Comparison of ENCODE assay signal across 1 cellular context in the genomic region with DNA sequence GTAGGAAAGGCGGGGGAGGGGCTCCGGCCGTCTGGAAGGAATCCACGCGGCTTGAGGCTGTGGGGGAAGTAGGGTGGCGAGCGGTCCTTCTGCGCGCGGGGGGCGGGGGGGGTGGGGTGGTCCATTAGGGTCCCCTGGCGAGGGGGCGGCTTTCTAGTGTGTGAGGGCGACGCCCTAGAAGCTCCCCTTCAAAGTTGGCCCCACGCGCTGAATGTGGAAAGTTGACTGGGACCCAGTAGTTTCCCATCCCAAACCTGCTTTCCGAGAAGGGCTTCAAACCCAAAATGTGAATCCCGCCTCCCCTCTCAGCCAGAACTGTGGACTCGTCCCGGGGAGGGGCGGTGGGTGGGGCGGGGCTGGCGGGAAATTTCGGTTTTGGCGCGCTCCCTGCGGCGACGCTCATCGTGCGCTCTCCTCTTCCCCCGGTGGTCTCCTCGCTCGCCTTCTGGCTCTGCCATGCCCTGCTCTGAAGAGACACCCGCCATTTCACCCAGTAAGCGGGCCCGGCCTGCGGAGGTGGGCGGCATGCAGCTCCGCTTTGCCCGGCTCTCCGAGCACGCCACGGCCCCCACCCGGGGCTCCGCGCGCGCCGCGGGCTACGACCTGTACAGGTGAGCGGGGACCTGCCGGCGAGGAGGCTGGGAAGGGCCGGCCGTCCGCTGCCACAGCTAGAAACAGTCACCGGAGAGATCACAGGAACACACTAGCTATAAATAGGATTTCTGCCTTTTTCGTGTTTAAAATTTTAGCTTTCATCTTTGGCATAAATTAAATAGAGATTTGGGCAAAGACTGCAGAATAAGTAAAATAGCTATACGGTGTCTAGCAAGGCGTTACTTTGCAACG.
TF ChIP-seq lines count a peak whose summit lies in the region.

No MANE protein-coding gene starts in this region.

TF ChIP-seq in GM12878, 131 proteins besides CTCF, POLR2A, EP300 and RAD21 (continued from another document and continues in another):
- TF ChIP-seq, protein P1, sequence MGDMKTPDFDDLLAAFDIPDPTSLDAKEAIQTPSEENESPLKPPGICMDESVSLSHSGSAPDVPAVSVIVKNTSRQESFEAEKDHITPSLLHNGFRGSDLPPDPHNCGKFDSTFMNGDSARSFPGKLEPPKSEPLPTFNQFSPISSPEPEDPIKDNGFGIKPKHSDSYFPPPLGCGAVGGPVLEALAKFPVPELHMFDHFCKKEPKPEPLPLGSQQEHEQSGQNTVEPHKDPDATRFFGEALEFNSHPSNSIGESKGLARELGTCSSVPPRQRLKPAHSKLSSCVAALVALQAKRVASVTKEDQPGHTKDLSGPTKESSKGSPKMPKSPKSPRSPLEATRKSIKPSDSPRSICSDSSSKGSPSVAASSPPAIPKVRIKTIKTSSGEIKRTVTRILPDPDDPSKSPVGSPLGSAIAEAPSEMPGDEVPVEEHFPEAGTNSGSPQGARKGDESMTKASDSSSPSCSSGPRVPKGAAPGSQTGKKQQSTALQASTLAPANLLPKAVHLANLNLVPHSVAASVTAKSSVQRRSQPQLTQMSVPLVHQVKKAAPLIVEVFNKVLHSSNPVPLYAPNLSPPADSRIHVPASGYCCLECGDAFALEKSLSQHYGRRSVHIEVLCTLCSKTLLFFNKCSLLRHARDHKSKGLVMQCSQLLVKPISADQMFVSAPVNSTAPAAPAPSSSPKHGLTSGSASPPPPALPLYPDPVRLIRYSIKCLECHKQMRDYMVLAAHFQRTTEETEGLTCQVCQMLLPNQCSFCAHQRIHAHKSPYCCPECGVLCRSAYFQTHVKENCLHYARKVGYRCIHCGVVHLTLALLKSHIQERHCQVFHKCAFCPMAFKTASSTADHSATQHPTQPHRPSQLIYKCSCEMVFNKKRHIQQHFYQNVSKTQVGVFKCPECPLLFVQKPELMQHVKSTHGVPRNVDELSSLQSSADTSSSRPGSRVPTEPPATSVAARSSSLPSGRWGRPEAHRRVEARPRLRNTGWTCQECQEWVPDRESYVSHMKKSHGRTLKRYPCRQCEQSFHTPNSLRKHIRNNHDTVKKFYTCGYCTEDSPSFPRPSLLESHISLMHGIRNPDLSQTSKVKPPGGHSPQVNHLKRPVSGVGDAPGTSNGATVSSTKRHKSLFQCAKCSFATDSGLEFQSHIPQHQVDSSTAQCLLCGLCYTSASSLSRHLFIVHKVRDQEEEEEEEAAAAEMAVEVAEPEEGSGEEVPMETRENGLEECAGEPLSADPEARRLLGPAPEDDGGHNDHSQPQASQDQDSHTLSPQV (IDR thresholded peaks at IDR 0.05): no peak
- no peak for TF ChIP-seq STAT1 (conservative IDR thresholded peaks at IDR 0.05)
- no peak for TF ChIP-seq IKZF1 (conservative IDR thresholded peaks at IDR 0.05)
- TF ChIP-seq, protein P2, sequence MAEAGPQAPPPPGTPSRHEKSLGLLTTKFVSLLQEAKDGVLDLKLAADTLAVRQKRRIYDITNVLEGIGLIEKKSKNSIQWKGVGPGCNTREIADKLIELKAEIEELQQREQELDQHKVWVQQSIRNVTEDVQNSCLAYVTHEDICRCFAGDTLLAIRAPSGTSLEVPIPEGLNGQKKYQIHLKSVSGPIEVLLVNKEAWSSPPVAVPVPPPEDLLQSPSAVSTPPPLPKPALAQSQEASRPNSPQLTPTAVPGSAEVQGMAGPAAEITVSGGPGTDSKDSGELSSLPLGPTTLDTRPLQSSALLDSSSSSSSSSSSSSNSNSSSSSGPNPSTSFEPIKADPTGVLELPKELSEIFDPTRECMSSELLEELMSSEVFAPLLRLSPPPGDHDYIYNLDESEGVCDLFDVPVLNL (IDR thresholded peaks at IDR 0.05; ENCODE audit: low read depth, low read length): peak; percentile 93
- TF ChIP-seq EGR1 (IDR thresholded peaks at IDR 0.05; ENCODE audit: borderline replicate concordance in 1 of 2, low read depth in 2 of 2, low read length in 2 of 2): peak in 1 of 2 experiments; percentile 28; a peak in 1 of 3 replicates
- 0 out of 2 replicates have a peak, but pooled peaks have one; percentile 10 for TF ChIP-seq MEF2A (IDR thresholded peaks at IDR 0.05; ENCODE audit: insufficient read depth, low read depth, low read length)
- no peak; the same call in 1 of the 2 replicates for TF ChIP-seq NBN (IDR thresholded peaks at IDR 0.05)
- TF ChIP-seq, protein P3, sequence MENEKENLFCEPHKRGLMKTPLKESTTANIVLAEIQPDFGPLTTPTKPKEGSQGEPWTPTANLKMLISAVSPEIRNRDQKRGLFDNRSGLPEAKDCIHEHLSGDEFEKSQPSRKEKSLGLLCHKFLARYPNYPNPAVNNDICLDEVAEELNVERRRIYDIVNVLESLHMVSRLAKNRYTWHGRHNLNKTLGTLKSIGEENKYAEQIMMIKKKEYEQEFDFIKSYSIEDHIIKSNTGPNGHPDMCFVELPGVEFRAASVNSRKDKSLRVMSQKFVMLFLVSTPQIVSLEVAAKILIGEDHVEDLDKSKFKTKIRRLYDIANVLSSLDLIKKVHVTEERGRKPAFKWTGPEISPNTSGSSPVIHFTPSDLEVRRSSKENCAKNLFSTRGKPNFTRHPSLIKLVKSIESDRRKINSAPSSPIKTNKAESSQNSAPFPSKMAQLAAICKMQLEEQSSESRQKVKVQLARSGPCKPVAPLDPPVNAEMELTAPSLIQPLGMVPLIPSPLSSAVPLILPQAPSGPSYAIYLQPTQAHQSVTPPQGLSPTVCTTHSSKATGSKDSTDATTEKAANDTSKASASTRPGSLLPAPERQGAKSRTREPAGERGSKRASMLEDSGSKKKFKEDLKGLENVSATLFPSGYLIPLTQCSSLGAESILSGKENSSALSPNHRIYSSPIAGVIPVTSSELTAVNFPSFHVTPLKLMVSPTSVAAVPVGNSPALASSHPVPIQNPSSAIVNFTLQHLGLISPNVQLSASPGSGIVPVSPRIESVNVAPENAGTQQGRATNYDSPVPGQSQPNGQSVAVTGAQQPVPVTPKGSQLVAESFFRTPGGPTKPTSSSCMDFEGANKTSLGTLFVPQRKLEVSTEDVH (IDR thresholded peaks at IDR 0.05; ENCODE audit: low read depth, partially characterized antibody): peak; percentile 94
- peak; percentile 55; the same call in 1 of the 2 replicates for TF ChIP-seq YY1 (IDR thresholded peaks at IDR 0.05; ENCODE audit: low read depth, low read length)
- TF ChIP-seq, protein P4, sequence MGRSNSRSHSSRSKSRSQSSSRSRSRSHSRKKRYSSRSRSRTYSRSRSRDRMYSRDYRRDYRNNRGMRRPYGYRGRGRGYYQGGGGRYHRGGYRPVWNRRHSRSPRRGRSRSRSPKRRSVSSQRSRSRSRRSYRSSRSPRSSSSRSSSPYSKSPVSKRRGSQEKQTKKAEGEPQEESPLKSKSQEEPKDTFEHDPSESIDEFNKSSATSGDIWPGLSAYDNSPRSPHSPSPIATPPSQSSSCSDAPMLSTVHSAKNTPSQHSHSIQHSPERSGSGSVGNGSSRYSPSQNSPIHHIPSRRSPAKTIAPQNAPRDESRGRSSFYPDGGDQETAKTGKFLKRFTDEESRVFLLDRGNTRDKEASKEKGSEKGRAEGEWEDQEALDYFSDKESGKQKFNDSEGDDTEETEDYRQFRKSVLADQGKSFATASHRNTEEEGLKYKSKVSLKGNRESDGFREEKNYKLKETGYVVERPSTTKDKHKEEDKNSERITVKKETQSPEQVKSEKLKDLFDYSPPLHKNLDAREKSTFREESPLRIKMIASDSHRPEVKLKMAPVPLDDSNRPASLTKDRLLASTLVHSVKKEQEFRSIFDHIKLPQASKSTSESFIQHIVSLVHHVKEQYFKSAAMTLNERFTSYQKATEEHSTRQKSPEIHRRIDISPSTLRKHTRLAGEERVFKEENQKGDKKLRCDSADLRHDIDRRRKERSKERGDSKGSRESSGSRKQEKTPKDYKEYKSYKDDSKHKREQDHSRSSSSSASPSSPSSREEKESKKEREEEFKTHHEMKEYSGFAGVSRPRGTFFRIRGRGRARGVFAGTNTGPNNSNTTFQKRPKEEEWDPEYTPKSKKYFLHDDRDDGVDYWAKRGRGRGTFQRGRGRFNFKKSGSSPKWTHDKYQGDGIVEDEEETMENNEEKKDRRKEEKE (IDR thresholded peaks at IDR 0.05): peak; percentile 91
- no peak; the same call in 1 of the 2 replicates for TF ChIP-seq DPF2 (IDR thresholded peaks at IDR 0.05)
- TF ChIP-seq TAF1 (IDR thresholded peaks at IDR 0.05; ENCODE audit: borderline replicate concordance, low read depth, low read length): peak; percentile 29; the same call in 1 of the 2 replicates
- no peak for TF ChIP-seq BACH1 (IDR thresholded peaks at IDR 0.05; ENCODE audit: borderline replicate concordance)
- no peak for TF ChIP-seq SUZ12 (IDR thresholded peaks at IDR 0.05; ENCODE audit: unreplicated experiment)
- no peak for TF ChIP-seq TBL1XR1 (IDR thresholded peaks at IDR 0.05; ENCODE audit: low read depth, low read length)
- TF ChIP-seq, protein P5, sequence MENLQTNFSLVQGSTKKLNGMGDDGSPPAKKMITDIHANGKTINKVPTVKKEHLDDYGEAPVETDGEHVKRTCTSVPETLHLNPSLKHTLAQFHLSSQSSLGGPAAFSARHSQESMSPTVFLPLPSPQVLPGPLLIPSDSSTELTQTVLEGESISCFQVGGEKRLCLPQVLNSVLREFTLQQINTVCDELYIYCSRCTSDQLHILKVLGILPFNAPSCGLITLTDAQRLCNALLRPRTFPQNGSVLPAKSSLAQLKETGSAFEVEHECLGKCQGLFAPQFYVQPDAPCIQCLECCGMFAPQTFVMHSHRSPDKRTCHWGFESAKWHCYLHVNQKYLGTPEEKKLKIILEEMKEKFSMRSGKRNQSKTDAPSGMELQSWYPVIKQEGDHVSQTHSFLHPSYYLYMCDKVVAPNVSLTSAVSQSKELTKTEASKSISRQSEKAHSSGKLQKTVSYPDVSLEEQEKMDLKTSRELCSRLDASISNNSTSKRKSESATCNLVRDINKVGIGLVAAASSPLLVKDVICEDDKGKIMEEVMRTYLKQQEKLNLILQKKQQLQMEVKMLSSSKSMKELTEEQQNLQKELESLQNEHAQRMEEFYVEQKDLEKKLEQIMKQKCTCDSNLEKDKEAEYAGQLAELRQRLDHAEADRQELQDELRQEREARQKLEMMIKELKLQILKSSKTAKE (IDR thresholded peaks at IDR 0.05; ENCODE audit: low read depth, poor library complexity, severe bottlenecking): peak; percentile 79
- TF ChIP-seq FOXK2 (IDR thresholded peaks at IDR 0.05): peak; percentile 97
- TF ChIP-seq POLR2AphosphoS2 (IDR thresholded peaks at IDR 0.05; ENCODE audit: low read depth, low read length): no peak
- TF ChIP-seq, protein P6, sequence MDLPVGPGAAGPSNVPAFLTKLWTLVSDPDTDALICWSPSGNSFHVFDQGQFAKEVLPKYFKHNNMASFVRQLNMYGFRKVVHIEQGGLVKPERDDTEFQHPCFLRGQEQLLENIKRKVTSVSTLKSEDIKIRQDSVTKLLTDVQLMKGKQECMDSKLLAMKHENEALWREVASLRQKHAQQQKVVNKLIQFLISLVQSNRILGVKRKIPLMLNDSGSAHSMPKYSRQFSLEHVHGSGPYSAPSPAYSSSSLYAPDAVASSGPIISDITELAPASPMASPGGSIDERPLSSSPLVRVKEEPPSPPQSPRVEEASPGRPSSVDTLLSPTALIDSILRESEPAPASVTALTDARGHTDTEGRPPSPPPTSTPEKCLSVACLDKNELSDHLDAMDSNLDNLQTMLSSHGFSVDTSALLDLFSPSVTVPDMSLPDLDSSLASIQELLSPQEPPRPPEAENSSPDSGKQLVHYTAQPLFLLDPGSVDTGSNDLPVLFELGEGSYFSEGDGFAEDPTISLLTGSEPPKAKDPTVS (IDR thresholded peaks at IDR 0.05; ENCODE audit: low read depth, low read length): no peak
- peak; percentile 39; the same call in 1 of the 2 replicates for TF ChIP-seq TCF12 (IDR thresholded peaks at IDR 0.05; ENCODE audit: low read depth, low read length)
- TF ChIP-seq BRCA1 (IDR thresholded peaks at IDR 0.05; ENCODE audit: low read depth, low read length): no peak
- TF ChIP-seq NFYA (IDR thresholded peaks at IDR 0.05; ENCODE audit: borderline replicate concordance, low read depth, low read length): no peak
- no peak for TF ChIP-seq PAX8 (IDR thresholded peaks at IDR 0.05)
- TF ChIP-seq, protein P7, sequence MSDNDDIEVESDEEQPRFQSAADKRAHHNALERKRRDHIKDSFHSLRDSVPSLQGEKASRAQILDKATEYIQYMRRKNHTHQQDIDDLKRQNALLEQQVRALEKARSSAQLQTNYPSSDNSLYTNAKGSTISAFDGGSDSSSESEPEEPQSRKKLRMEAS (IDR thresholded peaks at IDR 0.05; ENCODE audit: low read depth, low read length): 0 out of 2 replicates have a peak, but pooled peaks have one; percentile 53
- no peak for TF ChIP-seq MEF2B (IDR thresholded peaks at IDR 0.05; ENCODE audit: partially characterized antibody, poor library complexity, severe bottlenecking)
- TF ChIP-seq CHD1 (IDR thresholded peaks at IDR 0.05; ENCODE audit: low read depth, low read length): peak; percentile 97
- peak; percentile 52; the same call in 1 of the 2 replicates for TF ChIP-seq RUNX3 (IDR thresholded peaks at IDR 0.05; ENCODE audit: low read length)
- no peak for TF ChIP-seq EED (IDR thresholded peaks at IDR 0.05; ENCODE audit: low read depth)
- TF ChIP-seq LARP7 (IDR thresholded peaks at IDR 0.05): peak; percentile 27; the same call in 1 of the 2 replicates
- no peak for TF ChIP-seq HDGF (IDR thresholded peaks at IDR 0.05)
- TF ChIP-seq, protein P8, sequence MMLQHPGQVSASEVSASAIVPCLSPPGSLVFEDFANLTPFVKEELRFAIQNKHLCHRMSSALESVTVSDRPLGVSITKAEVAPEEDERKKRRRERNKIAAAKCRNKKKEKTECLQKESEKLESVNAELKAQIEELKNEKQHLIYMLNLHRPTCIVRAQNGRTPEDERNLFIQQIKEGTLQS (IDR thresholded peaks at IDR 0.05; ENCODE audit: borderline replicate concordance, extremely low read depth, low read depth, low read length): no peak
- TF ChIP-seq MYC (IDR thresholded peaks at IDR 0.05; ENCODE audit: insufficient read depth, insufficient read length, insufficient replicate concordance, low read length, severe bottlenecking): peak; percentile 53
- peak; percentile 98 for TF ChIP-seq SIN3A (IDR thresholded peaks at IDR 0.05; ENCODE audit: low read depth, low read length)
- peak; percentile 91 for TF ChIP-seq KLF5 (IDR thresholded peaks at IDR 0.05; ENCODE audit: partially characterized antibody)
- TF ChIP-seq IRF4 (IDR thresholded peaks at IDR 0.05; ENCODE audit: low read depth, low read length): no peak
- 0 out of 2 replicates have a peak, but pooled peaks have one; percentile 11 for TF ChIP-seq CREB1 (IDR thresholded peaks at IDR 0.05; ENCODE audit: low read depth)
- peak; percentile 93 for TF ChIP-seq SREBF1 (IDR thresholded peaks at IDR 0.05; ENCODE audit: low read length)
- TF ChIP-seq, protein P9, sequence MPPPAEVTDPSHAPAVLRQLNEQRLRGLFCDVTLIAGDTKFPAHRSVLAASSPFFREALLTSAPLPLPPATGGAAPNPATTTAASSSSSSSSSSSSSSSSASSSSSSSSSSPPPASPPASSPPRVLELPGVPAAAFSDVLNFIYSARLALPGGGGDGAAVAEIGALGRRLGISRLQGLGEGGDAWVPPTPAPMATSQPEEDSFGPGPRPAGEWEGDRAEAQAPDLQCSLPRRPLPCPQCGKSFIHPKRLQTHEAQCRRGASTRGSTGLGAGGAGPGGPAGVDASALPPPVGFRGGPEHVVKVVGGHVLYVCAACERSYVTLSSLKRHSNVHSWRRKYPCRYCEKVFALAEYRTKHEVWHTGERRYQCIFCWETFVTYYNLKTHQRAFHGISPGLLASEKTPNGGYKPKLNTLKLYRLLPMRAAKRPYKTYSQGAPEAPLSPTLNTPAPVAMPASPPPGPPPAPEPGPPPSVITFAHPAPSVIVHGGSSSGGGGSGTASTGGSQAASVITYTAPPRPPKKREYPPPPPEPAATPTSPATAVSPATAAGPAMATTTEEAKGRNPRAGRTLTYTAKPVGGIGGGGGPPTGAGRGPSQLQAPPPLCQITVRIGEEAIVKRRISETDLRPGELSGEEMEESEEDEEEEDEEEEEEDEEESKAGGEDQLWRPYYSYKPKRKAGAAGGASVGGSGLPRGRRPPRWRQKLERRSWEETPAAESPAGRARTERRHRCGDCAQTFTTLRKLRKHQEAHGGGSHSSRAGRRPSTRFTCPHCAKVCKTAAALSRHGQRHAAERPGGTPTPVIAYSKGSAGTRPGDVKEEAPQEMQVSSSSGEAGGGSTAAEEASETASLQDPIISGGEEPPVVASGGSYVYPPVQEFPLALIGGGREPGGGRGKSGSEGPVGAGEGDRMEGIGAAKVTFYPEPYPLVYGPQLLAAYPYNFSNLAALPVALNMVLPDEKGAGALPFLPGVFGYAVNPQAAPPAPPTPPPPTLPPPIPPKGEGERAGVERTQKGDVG (CRISPR knock-in tag; IDR thresholded peaks at IDR 0.05): no peak
